In the genomic region with DNA sequence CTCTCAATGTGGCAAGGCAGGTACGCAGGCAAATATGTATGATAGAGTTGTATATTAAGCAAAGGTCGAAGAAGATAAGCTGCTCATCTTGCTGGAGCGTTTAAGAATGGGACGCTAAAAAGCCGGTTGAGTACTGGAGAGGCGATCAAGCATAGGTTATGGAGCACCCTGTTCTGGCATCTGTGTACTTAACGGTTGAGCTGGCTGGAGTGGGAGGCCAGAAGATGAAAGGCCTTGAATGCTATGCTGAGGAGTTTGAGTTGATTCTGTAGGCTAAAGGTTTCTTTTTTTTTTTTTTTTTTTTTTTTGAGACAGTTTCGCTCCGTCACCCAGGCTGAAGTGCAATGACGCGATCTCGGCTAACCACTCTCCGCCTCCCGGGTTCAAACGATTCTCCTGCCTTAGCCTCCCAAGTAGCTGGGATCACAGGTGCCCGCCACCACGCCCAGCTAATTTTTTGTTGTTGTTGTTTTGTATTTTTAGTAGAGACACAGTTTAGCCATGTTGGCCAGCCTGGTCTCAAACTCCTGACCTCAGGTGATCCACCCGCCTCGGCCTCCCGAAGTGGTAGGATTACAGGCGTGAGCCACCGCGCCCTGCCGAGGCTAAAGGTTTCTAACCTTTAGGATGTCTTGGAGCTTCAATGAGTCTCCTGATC, we compare ENCODE assay signal across 8 cellular contexts. TPM values are rescaled to one million over a fixed set of nuclear protein-coding genes. Genes with fewer than 3 reads are reported as not detected.
A peak's percentile ranks its signal among the peaks of the same experiment; 100 is the strongest.
DNase-seq lines count a peak whose midpoint lies in the region; ATAC-seq and TF ChIP-seq lines count a peak whose summit lies in the region.

No MANE protein-coding gene starts in this region.

- peak overlapping the region; percentile 58 for H3K27ac ChIP-seq in SJSA1
- no peak overlapping the region for H3K27ac ChIP-seq in iPS DF 6.9 (ENCODE audit: low read length)
- H3K27ac ChIP-seq in thoracic aorta = peak overlapping the region; percentile 82 to 88

- peak; percentile 34 for DNase-seq in NCI-H748 (lab: John Stamatoyannopoulos, UW; ENCODE audit: unreplicated experiment)
- DNase-seq in NCI-H748 treated with DMSO at 0.1 percent for 48 hours (lab: John Stamatoyannopoulos, UW) = no peak
- no peak for DNase-seq in SJSA1 (ENCODE audit: low read depth in 1 of 2, low spot score in 2 of 2)
- no peak for DNase-seq in iPS DF 6.9 (ENCODE audit: low read depth, low spot score)
- DNase-seq in thoracic aorta (ENCODE audit: low spot score) = no peak
- no peak for DNase-seq in NK-92 treated with Interleukin-12 subunit alpha and Interleukin-12 subunit beta, amount 100 ng/mL, for 24 hours (lab: John Stamatoyannopoulos, UW)
- DNase-seq in pons (ENCODE audit: low spot score) = no peak

- H3K36me3 ChIP-seq in SJSA1 = peaks cover 41% of the 10 kb centered on the region
- peaks cover 2% of the 10 kb centered on the region; the same call in 1 of the 2 replicates for H3K36me3 ChIP-seq in iPS DF 6.9 (ENCODE audit: control insufficient read depth, insufficient read depth, low read length)
- peaks cover 24% of the 10 kb centered on the region for H3K36me3 ChIP-seq in thoracic aorta

- no peak for TF ChIP-seq CTCF in thoracic aorta (IDR thresholded peaks at IDR 0.05)

- H3K4me1 ChIP-seq in SJSA1 (replicated peaks) (peaks cover 31% of the 10 kb centered on the region), iPS DF 6.9 (ENCODE audit: control insufficient read depth, insufficient read depth, low read length) (no peaks in the 10 kb centered on the region), thoracic aorta (ENCODE audit: control insufficient read depth in 1 of 2, low read depth in 2 of 2) (peaks cover 40 to 64% of the 10 kb centered on the region in 2 donors)

- WGBS in iPS DF 6.9 (ENCODE audit: insufficient coverage, insufficient read length) = no CpG with 5 or more reads among the region's 24 CpGs

- ATAC-seq in thoracic aorta (ENCODE audit: insufficient number of reproducible peaks, low FRiP score, low read depth) (no peak), HG03460 (IDR thresholded peaks at IDR 0.05; ENCODE audit: unreplicated experiment) (no peak)

- H3K9me3 ChIP-seq in SJSA1 (replicated peaks) (no peaks in the 10 kb centered on the region), iPS DF 6.9 (ENCODE audit: control insufficient read depth, insufficient read depth, low read length) (no peaks in the 10 kb centered on the region), thoracic aorta (no peaks in the 10 kb centered on the region)

- H3K4me3 ChIP-seq in SJSA1 = peak overlapping the region; percentile 55
- H3K4me3 ChIP-seq in iPS DF 6.9 (ENCODE audit: low read length) = peak overlapping the region; percentile 95; the same call in 1 of the 2 replicates
- H3K4me3 ChIP-seq in thoracic aorta = peak overlapping the region; percentile 91

- H3K27me3 ChIP-seq in SJSA1 (replicated peaks) (no peaks in the 10 kb centered on the region), iPS DF 6.9 (ENCODE audit: control insufficient read depth, insufficient read depth, low read length) (no peaks in the 10 kb centered on the region), thoracic aorta (replicated peaks; ENCODE audit: insufficient read depth) (no peaks in the 10 kb centered on the region)

RNA-seq across cellular contexts. Expression of gene KHDC4, which starts 0.8 kb away (rescaled TPM):
- 31.5 and 63.9 TPM in 2 replicates for total RNA-seq in SJSA1 (2014; rRNA removed; shearing (Covaris generic))
- 10 to 100 TPM; 50.6 to 56.9 TPM for total RNA-seq in thoracic aorta

RNA-seq across cellular contexts. Expression of gene RXFP4, which starts 6.4 kb away (rescaled TPM):
- not detected in 2 replicates for total RNA-seq in SJSA1 (2014; rRNA removed; shearing (Covaris generic))
- total RNA-seq in thoracic aorta = not detected

RNA-seq across cellular contexts. Expression of gene RIT1, which starts 23.9 kb away (rescaled TPM):
- total RNA-seq in SJSA1 (2014; rRNA removed; shearing (Covaris generic)) = 47.4 and 73.8 TPM in 2 replicates
- 10 to 100 TPM; 27.1 to 42.8 TPM for total RNA-seq in thoracic aorta

RNA-seq across cellular contexts. Expression of gene ARHGEF2, which starts 43.3 kb away (rescaled TPM):
- 49.8 and 81.1 TPM in 2 replicates for total RNA-seq in SJSA1 (2014; rRNA removed; shearing (Covaris generic))
- total RNA-seq in thoracic aorta = 100 to 1,000 TPM; 162 to 166 TPM
